ENCODE assay signal across 8 cellular contexts in the genomic region with DNA sequence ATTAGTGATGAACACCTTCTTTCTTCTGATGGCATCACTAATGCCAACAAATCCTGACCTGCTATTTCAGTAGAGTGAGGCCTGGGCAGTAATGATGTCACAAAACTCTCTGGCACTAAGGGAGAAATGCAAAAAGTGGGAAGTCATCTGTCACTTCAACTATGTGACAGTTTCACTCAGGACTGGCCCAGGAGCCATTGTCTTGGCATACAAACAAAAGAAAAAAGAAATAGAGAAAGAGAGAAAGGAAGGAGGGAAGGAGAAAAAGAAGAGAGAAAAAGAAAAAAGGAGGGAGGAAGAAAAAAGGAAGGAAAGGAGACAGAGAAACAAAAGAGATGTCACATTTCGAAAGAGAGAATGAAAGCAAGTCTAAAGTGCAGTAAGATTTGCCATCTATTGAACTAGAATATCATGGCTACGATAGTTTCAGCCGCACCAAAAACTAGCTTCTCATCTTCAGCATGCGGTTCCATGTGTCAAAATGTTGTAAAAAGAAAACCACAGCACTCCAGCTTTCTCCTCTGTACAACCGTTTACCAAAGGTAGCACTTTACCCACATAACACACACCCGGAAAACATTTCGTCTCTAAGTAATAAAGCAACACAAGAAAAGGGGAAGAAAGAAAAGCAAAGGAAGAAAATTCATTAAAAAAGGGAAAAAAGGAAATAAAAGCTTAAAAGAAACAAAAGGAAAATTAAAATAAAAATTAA. TPM values are rescaled to one million over a fixed set of nuclear protein-coding genes. Genes with fewer than 3 reads are reported as not detected.
DNase-seq lines count a peak whose midpoint lies in the region; ATAC-seq and TF ChIP-seq lines count a peak whose summit lies in the region.

No MANE protein-coding gene starts in this region.

- peaks cover 62% of the 10 kb centered on the region for H3K36me3 Mint-ChIP-seq in activated naive CD4-positive, alpha-beta T cell treated with anti-CD3 and anti-CD28 coated beads, Interleukin-2, amount 10 ng/mL, durations not matched to agents 7 days and 5 days

- DNase-seq in GDM1 (lab: John Stamatoyannopoulos, UW) (peak; percentile 23), mucosa of gallbladder (ENCODE audit: low spot score) (no peak), right atrium auricular region (ENCODE audit: low spot score) (no peak), DMS153 treated with DMSO at 0.1 percent for 48 hours (lab: John Stamatoyannopoulos, UW; ENCODE audit: unreplicated experiment) (no peak)
- DNase-seq in activated naive CD4-positive, alpha-beta T cell treated with anti-CD3 and anti-CD28 coated beads, Interleukin-2, amount 10 ng/mL, durations not matched to agents 7 days and 5 days = peak; percentile 57

- H3K27me3 ChIP-seq in right atrium auricular region = no peaks in the 10 kb centered on the region

- no peaks in the 10 kb centered on the region for H3K36me3 ChIP-seq in right atrium auricular region

- peaks cover 65% of the 10 kb centered on the region for H3K4me1 Mint-ChIP-seq in activated naive CD4-positive, alpha-beta T cell treated with anti-CD3 and anti-CD28 coated beads, Interleukin-2, amount 10 ng/mL, durations not matched to agents 7 days and 5 days

- TF ChIP-seq CTCF in right atrium auricular region (IDR thresholded peaks at IDR 0.05) = no peak

- H3K9me3 ChIP-seq in right atrium auricular region = no peaks in the 10 kb centered on the region

- no peak overlapping the region for H3K27ac ChIP-seq in right atrium auricular region

- CTCF ChIA-PET in activated naive CD4-positive, alpha-beta T cell treated with anti-CD3 and anti-CD28 coated beads, Interleukin-2, amount 10 ng/mL, durations not matched to agents 7 days and 5 days (lab: Charles Lee) = interaction anchor here (0.7 to 1.9 kb wide), 6 partner anchors 12 to 73 kb away, joined by 3 to 8 read pairs (median 4); no protein-coding TSS in a partner anchor

- H3K9me3 Mint-ChIP-seq in activated naive CD4-positive, alpha-beta T cell treated with anti-CD3 and anti-CD28 coated beads, Interleukin-2, amount 10 ng/mL, durations not matched to agents 7 days and 5 days = peaks cover 4% of the 10 kb centered on the region

- H3K27ac Mint-ChIP-seq in activated naive CD4-positive, alpha-beta T cell treated with anti-CD3 and anti-CD28 coated beads, Interleukin-2, amount 10 ng/mL, durations not matched to agents 7 days and 5 days = peak overlapping the region; percentile 95

- no peak overlapping the region for H3K4me3 ChIP-seq in right atrium auricular region

- ATAC-seq in GM19455 (IDR thresholded peaks at IDR 0.05; ENCODE audit: unreplicated experiment) (peak; percentile 51), HG03378 (IDR thresholded peaks at IDR 0.05; ENCODE audit: unreplicated experiment) (peak; percentile 52), SK-N-SH treated with all-trans-retinoic acid at 6 μM for 48 hours (no peak)

- H3K4me3 Mint-ChIP-seq in activated naive CD4-positive, alpha-beta T cell treated with anti-CD3 and anti-CD28 coated beads, Interleukin-2, amount 10 ng/mL, durations not matched to agents 7 days and 5 days = peak overlapping the region; percentile 75

- H3K4me1 ChIP-seq in right atrium auricular region = no peaks in the 10 kb centered on the region

- no peaks in the 10 kb centered on the region for H3K27me3 Mint-ChIP-seq in activated naive CD4-positive, alpha-beta T cell treated with anti-CD3 and anti-CD28 coated beads, Interleukin-2, amount 10 ng/mL, durations not matched to agents 7 days and 5 days

TF ChIP-seq in SK-N-SH treated with all-trans-retinoic acid at 6 μM for 48 hours, 23 proteins besides CTCF, POLR2A, EP300 and RAD21:
- TF ChIP-seq BACH2 (CRISPR knock-in tag; IDR thresholded peaks at IDR 0.05; ENCODE audit: borderline replicate concordance) = no peak
- TF ChIP-seq ZFP30 (CRISPR knock-in tag; IDR thresholded peaks at IDR 0.05) = no peak

RNA-seq across cellular contexts. Expression of a gene that starts 50.1 kb away (rescaled TPM):
- total RNA-seq in mucosa of gallbladder (2.9 TPM), right atrium auricular region (1 to 10 TPM in 1 of 2 donors, under 1 TPM in 1; 0.22 to 1.3 TPM)

Comparison
In these comparisons a context has a peak if more than half of its experiments do, and no peak if none do; other contexts are left out.
1. DNase-seq: peak in GDM1 (single experiment) and activated naive CD4-positive, alpha-beta T cell treated with anti-CD3 and anti-CD28 coated beads, Interleukin-2, amount 10 ng/mL, durations not matched to agents 7 days and 5 days (single experiment); none in mucosa of gallbladder (single experiment), right atrium auricular region (single experiment) and DMS153 treated with DMSO at 0.1 percent for 48 hours (single experiment).